Comparison of ENCODE assay signal across 1 cellular context in genomic region chr1:167312871-167313270, GRCh38.
TF ChIP-seq lines count a peak whose summit lies in the region.

No MANE protein-coding gene starts in this region.

TF ChIP-seq in IMR-90, 13 proteins besides CTCF, POLR2A, EP300 and RAD21:
- TF ChIP-seq BHLHE40 (IDR thresholded peaks at IDR 0.05; ENCODE audit: low read depth, low read length): no peak
- TF ChIP-seq MXI1 (IDR thresholded peaks at IDR 0.05; ENCODE audit: borderline replicate concordance, low read depth, low read length): no peak
- no peak for TF ChIP-seq MAZ (IDR thresholded peaks at IDR 0.05; ENCODE audit: borderline replicate concordance, low read depth, low read length)
- TF ChIP-seq FOS (IDR thresholded peaks at IDR 0.05; ENCODE audit: low read depth, low read length): no peak
- no peak for TF ChIP-seq RCOR1 (IDR thresholded peaks at IDR 0.05; ENCODE audit: insufficient replicate concordance, low read length)
- no peak for TF ChIP-seq CHD1 (IDR thresholded peaks at IDR 0.05; ENCODE audit: low read depth, low read length)
